17 cellular contexts compared by ENCODE assay signal in genomic region chr10:63446716-63447440, GRCh38. TPM values are rescaled to one million over a fixed set of nuclear protein-coding genes. Genes with fewer than 3 reads are reported as not detected.
DNase-seq lines count a peak whose midpoint lies in the region; ATAC-seq, FAIRE-seq and TF ChIP-seq lines count a peak whose summit lies in the region.
"Had no signal": no experiment of that assay in that cellular context is flagged by ENCODE, and none has a peak within 500 bp of the region (broad histone marks: within the 10 kb centered on the region; RNA-seq: fewer than 3 reads in every experiment).

No MANE protein-coding gene starts in this region.

- H3K27ac Mint-ChIP-seq in activated T-helper 2 cell treated with anti-CD3 and anti-CD28 coated beads, Interferon-gamma antibody, Interleukin-2, Interleukin-4, amounts not matched to agents 10 μg/mL and 5 μg/mL and 100 μg/mL, durations not matched to agents 14 hours and 24 hours and 36 hours, result no peak overlapping the region
- H3K27ac Mint-ChIP-seq: CD8-positive, alpha-beta T cell had no signal

- TF ChIP-seq CTCF in VCaP (conservative IDR thresholded peaks at IDR 0.05), result no peak
- no peak for TF ChIP-seq CTCF in fibroblast of villous mesenchyme (IDR thresholded peaks at IDR 0.05; ENCODE audit: insufficient read depth, low read depth, low read length)
- no peak for TF ChIP-seq CTCF in right lobe of liver (IDR thresholded peaks at IDR 0.05)
- no peak for TF ChIP-seq CTCF in stomach (IDR thresholded peaks at IDR 0.05)
- TF ChIP-seq CTCF in mammary epithelial cell (conservative IDR thresholded peaks at IDR 0.05 in 1 of 2, IDR thresholded peaks at IDR 0.05 in 1 of 2; ENCODE audit: extremely low read depth in 1 of 2, insufficient read depth in 1 of 2, low read depth in 1 of 2, low read length in 2 of 2), result no peak

- no peaks in the 10 kb centered on the region for H3K4me1 ChIP-seq in right lobe of liver
- H3K4me1 ChIP-seq in stomach, result peaks cover 0 to 14% (median 4%) of the 10 kb centered on the region in 4 donors
- no peaks in the 10 kb centered on the region for H3K4me1 ChIP-seq in mammary epithelial cell (ENCODE audit: insufficient read depth, low read length)
- H3K4me1 ChIP-seq: BE2C had no signal

- no peak for DNase-seq in GM19239 (ENCODE audit: insufficient read length, low spot score)
- DNase-seq in fibroblast of villous mesenchyme (ENCODE audit: low read depth), result peak; percentile 88
- peak; percentile 67 for DNase-seq in skeletal muscle cell (ENCODE audit: low read depth)
- DNase-seq in right lobe of liver, result no peak
- DNase-seq in stomach, result no peak
- no peak for DNase-seq in mammary epithelial cell
- DNase-seq in activated T-helper 2 cell treated with anti-CD3 and anti-CD28 coated beads, Interferon-gamma antibody, Interleukin-2, Interleukin-4, amounts not matched to agents 10 μg/mL and 5 μg/mL and 100 μg/mL, durations not matched to agents 14 hours and 24 hours and 36 hours (ENCODE audit: low spot score), result no peak
- DNase-seq: BE2C; CD8-positive, alpha-beta T cell; COR-L47; DMS153; GM23248; H7; IMR-90 had no signal

- peak; percentile 52 for FAIRE-seq in GM19239 (lab: Jason Lieb, UNC)
- FAIRE-seq: D721Med, GM18507 had no signal

- no peak for ATAC-seq in right lobe of liver
- ATAC-seq: CD8-positive, alpha-beta T cell had no signal

- H3K9me3 ChIP-seq in right lobe of liver (no peaks in the 10 kb centered on the region), stomach (no peaks in the 10 kb centered on the region), mammary epithelial cell (replicated peaks; ENCODE audit: insufficient read depth, low read length) (no peaks in the 10 kb centered on the region)
- H3K9me3 ChIP-seq: BE2C had no signal

- no peak overlapping the region for H3K4me3 Mint-ChIP-seq in activated T-helper 2 cell treated with anti-CD3 and anti-CD28 coated beads, Interferon-gamma antibody, Interleukin-2, Interleukin-4, amounts not matched to agents 10 μg/mL and 5 μg/mL and 100 μg/mL, durations not matched to agents 14 hours and 24 hours and 36 hours (ENCODE audit: low read depth)
- H3K4me3 Mint-ChIP-seq: CD8-positive, alpha-beta T cell had no signal

- peaks cover 3% of the 10 kb centered on the region for H3K4me1 Mint-ChIP-seq in activated T-helper 2 cell treated with anti-CD3 and anti-CD28 coated beads, Interferon-gamma antibody, Interleukin-2, Interleukin-4, amounts not matched to agents 10 μg/mL and 5 μg/mL and 100 μg/mL, durations not matched to agents 14 hours and 24 hours and 36 hours (ENCODE audit: low read depth)

- H3K27me3 Mint-ChIP-seq in activated T-helper 2 cell treated with anti-CD3 and anti-CD28 coated beads, Interferon-gamma antibody, Interleukin-2, Interleukin-4, amounts not matched to agents 10 μg/mL and 5 μg/mL and 100 μg/mL, durations not matched to agents 14 hours and 24 hours and 36 hours (ENCODE audit: low read depth), result no peaks in the 10 kb centered on the region

- H3K27ac ChIP-seq in VCaP, result peak overlapping the region; percentile 55
- no peak overlapping the region for H3K27ac ChIP-seq in right lobe of liver
- no peak overlapping the region for H3K27ac ChIP-seq in stomach
- H3K27ac ChIP-seq in mammary epithelial cell (ENCODE audit: insufficient read depth, low read depth, low read length), result no peak overlapping the region
- H3K27ac ChIP-seq: GM23248 had no signal

- peaks cover 88% of the 10 kb centered on the region for H3K79me2 ChIP-seq in mammary epithelial cell (ENCODE audit: insufficient read depth, low read length)

- H4K20me1 ChIP-seq in mammary epithelial cell (ENCODE audit: insufficient read depth, low read length), result no peaks in the 10 kb centered on the region

- H2AFZ ChIP-seq in mammary epithelial cell (ENCODE audit: low read depth, low read length), result no peak overlapping the region
- H2AFZ ChIP-seq: GM23248 had no signal

- H3K9me3 Mint-ChIP-seq in activated T-helper 2 cell treated with anti-CD3 and anti-CD28 coated beads, Interferon-gamma antibody, Interleukin-2, Interleukin-4, amounts not matched to agents 10 μg/mL and 5 μg/mL and 100 μg/mL, durations not matched to agents 14 hours and 24 hours and 36 hours, result no peaks in the 10 kb centered on the region
- H3K9me3 Mint-ChIP-seq: CD8-positive, alpha-beta T cell had no signal

- H3K4me3 ChIP-seq in fibroblast of villous mesenchyme (ENCODE audit: low read depth, low read length) (no peak overlapping the region), skeletal muscle cell (ENCODE audit: low read depth, low read length) (no peak overlapping the region), right lobe of liver (no peak overlapping the region), stomach (no peak overlapping the region), mammary epithelial cell (replicated peaks in 1 of 3; ENCODE audit: insufficient read depth in 1 of 3, low read depth in 2 of 3, low read length in 3 of 3) (no peak overlapping the region)
- H3K4me3 ChIP-seq: GM23248 had no signal

- no peak overlapping the region for H3K9ac ChIP-seq in mammary epithelial cell (ENCODE audit: insufficient read depth, low read length)
- H3K9ac ChIP-seq: GM23248 had no signal

- intact Hi-C loops in right lobe of liver (cut with DNase I) (no loop called here), stomach (cut with DNase I; ENCODE audit: low total_unique reads) (no loop called here), mammary epithelial cell (cut with micrococcal nuclease) (no loop called here)
- intact Hi-C loops in activated T-helper 2 cell treated with anti-CD3 and anti-CD28 coated beads, Interferon-gamma antibody, Interleukin-2, Interleukin-4, amounts not matched to agents 10 μg/mL and 5 μg/mL and 100 μg/mL, durations not matched to agents 14 hours and 24 hours and 36 hours (cut with micrococcal nuclease), result no loop called here

- CTCF ChIA-PET in mammary epithelial cell (lab: Charles Lee; ENCODE audit: low non-redundant PET), result no interaction called here

- in situ Hi-C loops in mammary epithelial cell (cut with MboI; ENCODE audit: low sequenced_read_pairs in 2 of 2), result no loop called here

- H3K27me3 ChIP-seq in right lobe of liver (no peaks in the 10 kb centered on the region), stomach (no peaks in the 10 kb centered on the region), mammary epithelial cell (ENCODE audit: insufficient read depth, low read length) (no peaks in the 10 kb centered on the region)
- H3K27me3 ChIP-seq: BE2C had no signal

- TF ChIP-seq POLR2A in right lobe of liver (IDR thresholded peaks at IDR 0.05) (no peak), stomach (IDR thresholded peaks at IDR 0.05) (no peak)

- H3K4me2 ChIP-seq in mammary epithelial cell (ENCODE audit: insufficient read depth, low read depth, low read length), result no peak overlapping the region

- no TSS peak for BruUV-seq in mammary epithelial cell (replicated peaks; lab: Mats Ljungman, UMichigan)

- no peak for TF ChIP-seq EP300 in stomach (IDR thresholded peaks at IDR 0.05)

- no peaks in the 10 kb centered on the region for H3K36me3 Mint-ChIP-seq in activated T-helper 2 cell treated with anti-CD3 and anti-CD28 coated beads, Interferon-gamma antibody, Interleukin-2, Interleukin-4, amounts not matched to agents 10 μg/mL and 5 μg/mL and 100 μg/mL, durations not matched to agents 14 hours and 24 hours and 36 hours (ENCODE audit: low read depth)

- WGBS in right lobe of liver (ENCODE audit: insufficient coverage, low coverage, low lambda C conversion rate, missing lambda C conversion rate), result 79% methylated on average over 1 of the region's 1 CpG
- 73 to 96% (median 92%) methylated on average over 1 of the region's 1 CpG for WGBS in stomach, 5 donors
- WGBS in mammary epithelial cell (ENCODE audit: low coverage, missing lambda C conversion rate), result 100% methylated on average over 1 of the region's 1 CpG

- H3K36me3 ChIP-seq in right lobe of liver (no peaks in the 10 kb centered on the region), stomach (no peaks in the 10 kb centered on the region), mammary epithelial cell (ENCODE audit: insufficient read depth, low read length) (no peaks in the 10 kb centered on the region)
- H3K36me3 ChIP-seq: BE2C had no signal

- dilution Hi-C loops in mammary epithelial cell (cut with HindIII; ENCODE audit: low sequenced_read_pairs), result no loop called here

RNA-seq across cellular contexts. Expression of gene JMJD1C, which starts 18.9 kb away (rescaled TPM):
- total RNA-seq in fibroblast of villous mesenchyme (87.0 and 98.4 TPM in 2 replicates), right lobe of liver (10 to 100 TPM; 29.6 to 53.3 (median 38.2) TPM), stomach (100 to 1,000 TPM in 2 of 5 donors, 10 to 100 TPM in 3; 26.4 to 235 (median 98.0) TPM), mammary epithelial cell (10 to 100 TPM; 57.7 to 80.4 TPM)
- polyA plus RNA-seq in stomach (10 to 100 TPM; 13.6 to 26.4 (median 19.1) TPM), mammary epithelial cell (16.9 TPM)
- polyA minus RNA-seq in mammary epithelial cell, result 36.0 TPM
- 33.8 and 35.2 TPM in 2 replicates for total RNA-seq in activated T-helper 2 cell treated with anti-CD3 and anti-CD28 coated beads, Interferon-gamma antibody, Interleukin-2, Interleukin-4, amounts not matched to agents 10 μg/mL and 5 μg/mL and 100 μg/mL, durations not matched to agents 14 hours and 24 hours and 36 hours

Comparison
In these comparisons a context has a peak if more than half of its experiments do, and no peak if none do; other contexts are left out.
1. DNase-seq: peak in fibroblast of villous mesenchyme (single experiment) and skeletal muscle cell (single experiment); none in GM19239 (single experiment), right lobe of liver (0 of 3), stomach (single experiment), mammary epithelial cell (single experiment) and activated T-helper 2 cell treated with anti-CD3 and anti-CD28 coated beads, Interferon-gamma antibody, Interleukin-2, Interleukin-4, amounts not matched to agents 10 μg/mL and 5 μg/mL and 100 μg/mL, durations not matched to agents 14 hours and 24 hours and 36 hours (single experiment).